21 cellular contexts compared by ENCODE assay signal in the genomic region with DNA sequence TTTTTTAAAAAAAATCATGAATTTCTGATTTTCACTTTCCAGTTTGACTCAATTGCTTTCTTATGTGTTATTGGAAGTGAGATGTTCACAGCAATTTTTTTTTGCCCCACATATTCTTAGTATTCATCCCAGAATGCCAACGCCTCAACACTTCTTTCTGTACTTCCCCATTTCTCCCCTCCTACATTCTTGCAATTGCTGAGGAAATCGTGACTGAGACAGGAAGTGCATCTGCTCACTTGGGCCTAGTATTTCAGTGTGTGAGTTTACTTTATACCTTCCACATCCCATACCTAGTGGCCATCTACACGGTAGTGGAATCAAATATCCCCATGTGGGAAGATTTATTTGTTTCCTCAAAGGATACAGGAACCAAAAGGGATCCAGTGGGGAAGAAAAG.
DNase-seq lines count a peak whose midpoint lies in the region; ATAC-seq and TF ChIP-seq lines count a peak whose summit lies in the region.
"Had no signal": no experiment of that assay in that cellular context is flagged by ENCODE, and none has a peak within 500 bp of the region (broad histone marks: within the 10 kb centered on the region; RNA-seq: fewer than 3 reads in every experiment).

No MANE protein-coding gene starts in this region.

- no peaks in the 10 kb centered on the region; the same call in 1 of the 2 replicates for H3K79me2 ChIP-seq in SK-N-SH (ENCODE audit: insufficient read depth)

- DNase-seq in SK-N-SH: no peak
- DNase-seq in RWPE2 (ENCODE audit: low spot score): no peak
- peak; percentile 8 for DNase-seq in glomerular visceral epithelial cell (ENCODE audit: extremely low spot score)
- no peak for DNase-seq in activated CD4-positive, alpha-beta T cell treated with anti-CD3 and anti-CD28 coated beads for 36 hours
- DNase-seq in activated naive CD8-positive, alpha-beta T cell treated with anti-CD3 and anti-CD28 coated beads for 36 hours: no peak
- DNase-seq in NCI-H510A (lab: John Stamatoyannopoulos, UW): no peak
- no peak for DNase-seq in H7
- DNase-seq: activated CD8-positive, alpha-beta T cell treated with anti-CD3 and anti-CD28 coated beads, Interleukin-2, amount 10 ng/mL, durations not matched to agents 7 days and 5 days; caudate nucleus; CD8-positive, alpha-beta T cell; DMS79 treated with DMSO at 0.1 percent for 48 hours; effector memory CD8-positive, alpha-beta T cell; NCI-H2029 treated with DMSO at 0.1 percent for 48 hours; NCI-H524; PC-9; psoas muscle; thyroid gland had no signal

- H2AFZ ChIP-seq in SK-N-SH (ENCODE audit: low read depth): peak overlapping the region; percentile 69; the same call in 1 of the 2 replicates
- H2AFZ ChIP-seq: PC-9 had no signal

- no peak for TF ChIP-seq RAD21 in SK-N-SH (IDR thresholded peaks at IDR 0.05; ENCODE audit: low read length)

- H3K36me3 Mint-ChIP-seq in activated CD4-positive, alpha-beta T cell treated with anti-CD3 and anti-CD28 coated beads for 36 hours (ENCODE audit: low read depth): no peaks in the 10 kb centered on the region
- no peaks in the 10 kb centered on the region for H3K36me3 Mint-ChIP-seq in activated naive CD8-positive, alpha-beta T cell treated with anti-CD3 and anti-CD28 coated beads for 36 hours
- H3K36me3 Mint-ChIP-seq: CD8-positive, alpha-beta T cell; stimulated activated effector memory CD8-positive, alpha-beta T cell treated with anti-CD3 and anti-CD28 coated beads, Interleukin-12 subunit alpha, Interleukin-12 subunit beta, amount 100 ng/mL, for 72 hours had no signal

- no peaks in the 10 kb centered on the region for H3K27me3 ChIP-seq in SK-N-SH (ENCODE audit: insufficient read depth)
- H3K27me3 ChIP-seq in RWPE2 (ENCODE audit: insufficient read depth, poor library complexity, severe bottlenecking): no peaks in the 10 kb centered on the region
- no peaks in the 10 kb centered on the region for H3K27me3 ChIP-seq in H7 (ENCODE audit: control insufficient read depth, insufficient read depth, low read length)
- H3K27me3 ChIP-seq: thyroid gland had no signal

- POLR2A ChIA-PET in SK-N-SH (lab: Yijun Ruan, JAX): no interaction called here
- POLR2A ChIA-PET in activated CD4-positive, alpha-beta T cell treated with anti-CD3 and anti-CD28 coated beads for 36 hours (lab: Charles Lee): no interaction called here

- H3K36me3 ChIP-seq in SK-N-SH (replicated peaks in 1 of 2; ENCODE audit: control insufficient read depth in 1 of 2, insufficient read depth in 2 of 2, low read length in 1 of 2) (no peaks in the 10 kb centered on the region), RWPE2 (ENCODE audit: low read depth) (no peaks in the 10 kb centered on the region), H7 (replicated peaks; ENCODE audit: control insufficient read depth, insufficient read depth, low read length) (no peaks in the 10 kb centered on the region)
- H3K36me3 ChIP-seq: thyroid gland had no signal

- no peaks in the 10 kb centered on the region for H3K9me2 ChIP-seq in SK-N-SH

- H3F3A ChIP-seq in SK-N-SH (replicated peaks; ENCODE audit: insufficient read depth): peaks cover 30% of the 10 kb centered on the region

- intact Hi-C loops in activated CD4-positive, alpha-beta T cell treated with anti-CD3 and anti-CD28 coated beads for 36 hours (cut with DNase I, micrococcal nuclease): no loop called here

- H3K4me1 ChIP-seq in SK-N-SH (ENCODE audit: control insufficient read depth in 1 of 2, insufficient read depth in 2 of 2, low read depth in 1 of 2, low read length in 1 of 2): peaks cover 0 to 21% of the 10 kb centered on the region in 2 experiments; a peak in 2 of 4 replicates
- H3K4me1 ChIP-seq in RWPE2 (ENCODE audit: insufficient read depth, poor library complexity, severe bottlenecking): peaks cover 60% of the 10 kb centered on the region
- H3K4me1 ChIP-seq: psoas muscle, thyroid gland had no signal

- TF ChIP-seq CTCF in SK-N-SH (IDR thresholded peaks at IDR 0.05): no peak
- no peak for TF ChIP-seq CTCF in RWPE2 (IDR thresholded peaks at IDR 0.05; ENCODE audit: poor library complexity, severe bottlenecking)

- H3K27me3 Mint-ChIP-seq in activated CD4-positive, alpha-beta T cell treated with anti-CD3 and anti-CD28 coated beads for 36 hours: no peaks in the 10 kb centered on the region
- H3K27me3 Mint-ChIP-seq in activated naive CD8-positive, alpha-beta T cell treated with anti-CD3 and anti-CD28 coated beads for 36 hours: no peaks in the 10 kb centered on the region
- H3K27me3 Mint-ChIP-seq: effector memory CD8-positive, alpha-beta T cell had no signal

- no peaks in the 10 kb centered on the region for H3K9me3 Mint-ChIP-seq in activated CD4-positive, alpha-beta T cell treated with anti-CD3 and anti-CD28 coated beads for 36 hours (ENCODE audit: low read depth)
- no peaks in the 10 kb centered on the region for H3K9me3 Mint-ChIP-seq in activated naive CD8-positive, alpha-beta T cell treated with anti-CD3 and anti-CD28 coated beads for 36 hours
- H3K9me3 Mint-ChIP-seq: CD8-positive, alpha-beta T cell had no signal

- no peaks in the 10 kb centered on the region for H4K20me1 ChIP-seq in SK-N-SH (ENCODE audit: insufficient read depth)

- H3K4me3 Mint-ChIP-seq in activated CD4-positive, alpha-beta T cell treated with anti-CD3 and anti-CD28 coated beads for 36 hours: no peak overlapping the region
- H3K4me3 Mint-ChIP-seq in activated naive CD8-positive, alpha-beta T cell treated with anti-CD3 and anti-CD28 coated beads for 36 hours: no peak overlapping the region
- H3K4me3 Mint-ChIP-seq: activated CD8-positive, alpha-beta T cell treated with anti-CD3 and anti-CD28 coated beads, Interleukin-2, amount 10 ng/mL, durations not matched to agents 7 days and 5 days; activated T-helper 1 cell treated with anti-CD3 and anti-CD28 coated beads, Interleukin-12 subunit alpha, Interleukin-12 subunit beta, Interleukin-2, Interleukin-4 antibody, amounts not matched to agents 30 ng/mL and 10 ng/mL and 1 ng/mL, durations not matched to agents 14 hours and 24 hours and 36 hours; CD8-positive, alpha-beta T cell; effector memory CD8-positive, alpha-beta T cell; stimulated activated effector memory CD8-positive, alpha-beta T cell treated with anti-CD3 and anti-CD28 coated beads, Interleukin-12 subunit alpha, Interleukin-12 subunit beta, amount 100 ng/mL, for 72 hours had no signal

- ATAC-seq in SK-N-SH treated with all-trans-retinoic acid at 6 μM for 48 hours: no peak
- ATAC-seq in RWPE2 (ENCODE audit: low read depth): no peak
- ATAC-seq in activated CD4-positive, alpha-beta T cell treated with anti-CD3 and anti-CD28 coated beads for 36 hours: no peak
- ATAC-seq: activated CD8-positive, alpha-beta T cell treated with anti-CD3 and anti-CD28 coated beads, Interleukin-2, amount 10 ng/mL, durations not matched to agents 7 days and 5 days; CD8-positive, alpha-beta T cell; effector memory CD8-positive, alpha-beta T cell; psoas muscle; stimulated activated effector memory CD8-positive, alpha-beta T cell treated with anti-CD3 and anti-CD28 coated beads, Interleukin-12 subunit alpha, Interleukin-12 subunit beta, amount 100 ng/mL, for 72 hours had no signal

- no peak overlapping the region for H3K27ac Mint-ChIP-seq in activated CD4-positive, alpha-beta T cell treated with anti-CD3 and anti-CD28 coated beads for 36 hours
- no peak overlapping the region for H3K27ac Mint-ChIP-seq in activated naive CD8-positive, alpha-beta T cell treated with anti-CD3 and anti-CD28 coated beads for 36 hours
- H3K27ac Mint-ChIP-seq: activated CD8-positive, alpha-beta T cell treated with anti-CD3 and anti-CD28 coated beads, Interleukin-2, amount 10 ng/mL, durations not matched to agents 7 days and 5 days; activated T-helper 1 cell treated with anti-CD3 and anti-CD28 coated beads, Interleukin-12 subunit alpha, Interleukin-12 subunit beta, Interleukin-2, Interleukin-4 antibody, amounts not matched to agents 30 ng/mL and 10 ng/mL and 1 ng/mL, durations not matched to agents 14 hours and 24 hours and 36 hours; CD8-positive, alpha-beta T cell; effector memory CD8-positive, alpha-beta T cell; stimulated activated effector memory CD8-positive, alpha-beta T cell treated with anti-CD3 and anti-CD28 coated beads, Interleukin-12 subunit alpha, Interleukin-12 subunit beta, amount 100 ng/mL, for 72 hours had no signal

- no peak for TF ChIP-seq EP300 in SK-N-SH (IDR thresholded peaks at IDR 0.05; ENCODE audit: borderline replicate concordance in 1 of 2, low read depth in 1 of 2, low read length in 1 of 2)

- 31% methylated on average over 3 of the region's 3 CpGs for WGBS in SK-N-SH (ENCODE audit: low lambda C conversion rate)

- no peaks in the 10 kb centered on the region for H3K4me1 Mint-ChIP-seq in activated CD4-positive, alpha-beta T cell treated with anti-CD3 and anti-CD28 coated beads for 36 hours
- H3K4me1 Mint-ChIP-seq in activated naive CD8-positive, alpha-beta T cell treated with anti-CD3 and anti-CD28 coated beads for 36 hours: no peaks in the 10 kb centered on the region
- H3K4me1 Mint-ChIP-seq: stimulated activated effector memory CD8-positive, alpha-beta T cell treated with anti-CD3 and anti-CD28 coated beads, Interleukin-12 subunit alpha, Interleukin-12 subunit beta, amount 100 ng/mL, for 72 hours had no signal

- CTCF ChIA-PET in SK-N-SH (lab: Yijun Ruan, JAX): no interaction called here
- CTCF ChIA-PET in activated CD4-positive, alpha-beta T cell treated with anti-CD3 and anti-CD28 coated beads for 36 hours (lab: Charles Lee): interaction anchor here (0.7 kb wide), 1 partner anchor 140 kb away, joined by 3 read pairs; no protein-coding TSS in a partner anchor

- H3K27ac ChIP-seq in SK-N-SH (ENCODE audit: low read depth in 2 of 2, low read length in 1 of 2) (peak overlapping the region; percentile 68 to 77; a peak in 3 of 4 replicates), RWPE2 (ENCODE audit: poor library complexity, severe bottlenecking) (peak overlapping the region; percentile 98)
- H3K27ac ChIP-seq: PC-9, psoas muscle, thyroid gland, VCaP had no signal

- no peak overlapping the region for H3K9ac ChIP-seq in SK-N-SH

- no peaks in the 10 kb centered on the region for H3K9me3 ChIP-seq in SK-N-SH
- no peaks in the 10 kb centered on the region for H3K9me3 ChIP-seq in RWPE2 (ENCODE audit: severe bottlenecking)
- H3K9me3 ChIP-seq: psoas muscle, thyroid gland had no signal

- H3K4me3 ChIP-seq in SK-N-SH (ENCODE audit: low read depth in 2 of 2, low read length in 1 of 2) (no peak overlapping the region), RWPE2 (ENCODE audit: severe bottlenecking) (no peak overlapping the region), H7 (ENCODE audit: insufficient read depth, low read depth, low read length) (no peak overlapping the region)
- H3K4me3 ChIP-seq: PC-9, psoas muscle, thyroid gland had no signal

- H3K4me2 ChIP-seq in SK-N-SH: no peak overlapping the region
- H3K4me2 ChIP-seq: PC-9 had no signal

TF ChIP-seq in SK-N-SH, 30 proteins besides CTCF, POLR2A, EP300 and RAD21 (continues in another document):
- TF ChIP-seq SMC3 (IDR thresholded peaks at IDR 0.05; ENCODE audit: low read depth, low read length) (no peak), YY1 (IDR thresholded peaks at IDR 0.05; ENCODE audit: low read depth) (no peak), RXRA (IDR thresholded peaks at IDR 0.05; ENCODE audit: borderline replicate concordance, low read depth) (no peak)

TF ChIP-seq in SK-N-SH treated with all-trans-retinoic acid at 6 μM for 48 hours, 23 proteins besides CTCF, POLR2A, EP300 and RAD21 (continues in another document):
- TF ChIP-seq SNAI2 (CRISPR knock-in tag; IDR thresholded peaks at IDR 0.05) (no peak), CSDC2 (CRISPR knock-in tag; IDR thresholded peaks at IDR 0.05) (no peak)
